In the genomic region with DNA sequence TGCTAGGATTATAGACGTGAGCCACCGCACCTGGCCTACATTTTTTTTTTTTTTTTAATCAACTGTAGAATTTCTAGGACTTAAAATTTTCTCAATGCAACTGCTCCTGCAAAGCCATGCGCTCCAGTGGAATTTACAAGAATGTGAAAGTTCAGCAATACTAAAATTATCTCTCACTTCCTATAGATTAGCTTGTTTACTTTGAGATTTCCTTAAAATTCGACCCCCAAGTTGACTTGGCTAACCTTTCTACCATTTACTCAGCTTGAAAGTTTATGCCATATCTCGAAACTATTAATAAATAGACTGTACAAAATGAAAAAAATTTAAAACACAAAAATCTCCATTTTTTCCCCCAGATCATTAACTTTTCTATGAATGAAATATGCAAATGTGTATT, we compare ENCODE assay signal across 1 cellular context.
TF ChIP-seq lines count a peak whose summit lies in the region.

No MANE protein-coding gene starts in this region.

TF ChIP-seq in endothelial cell of umbilical vein, 7 proteins besides CTCF, POLR2A, EP300 and RAD21:
- no peak for TF ChIP-seq POLR2AphosphoS5 (IDR thresholded peaks at IDR 0.05; ENCODE audit: insufficient read depth, low read depth, low read length)
- TF ChIP-seq EZH2 (IDR thresholded peaks at IDR 0.05; ENCODE audit: borderline replicate concordance, low read depth, low read length, severe bottlenecking): no peak
- no peak for TF ChIP-seq FOS (IDR thresholded peaks at IDR 0.05; ENCODE audit: borderline replicate concordance, insufficient read depth, low read length)
- no peak for TF ChIP-seq JUN (IDR thresholded peaks at IDR 0.05; ENCODE audit: borderline replicate concordance, insufficient read depth, insufficient read length, low read depth)
- TF ChIP-seq MAX (IDR thresholded peaks at IDR 0.05; ENCODE audit: insufficient read depth, insufficient read length): no peak
- TF ChIP-seq MYC (IDR thresholded peaks at IDR 0.05; ENCODE audit: low read depth, low read length): no peak
- no peak for TF ChIP-seq GATA2 (IDR thresholded peaks at IDR 0.05; ENCODE audit: insufficient read depth, insufficient read length, low read depth, low read length)
TF ChIP-seq in endothelial cell of umbilical vein: peak in this region for 0.
